In genomic region chr13:29472317-29472961, GRCh38 we compare ENCODE assay signal across 9 cellular contexts.
A peak's percentile ranks its signal among the peaks of the same experiment; 100 is the strongest.
DNase-seq lines count a peak whose midpoint lies in the region; ATAC-seq, FAIRE-seq and TF ChIP-seq lines count a peak whose summit lies in the region.
"Had no signal": no experiment of that assay in that cellular context is flagged by ENCODE, and none has a peak within 500 bp of the region (broad histone marks: within the 10 kb centered on the region; RNA-seq: fewer than 3 reads in every experiment).

No MANE protein-coding gene starts in this region.

- H2AFZ ChIP-seq in HepG2 (ENCODE audit: low read length): no peak overlapping the region

- WGBS in HepG2 (ENCODE audit: low lambda C conversion rate): 22% methylated on average over 6 of the region's 6 CpGs
- WGBS in stomach, 5 donors: 41 to 46% (median 46%) methylated on average over 6 of the region's 6 CpGs

- ATAC-seq in T-cell (replicated peaks in 1 of 4) (peak in 2 of 4 experiments; percentile 29 to 41), HepG2 (peak; percentile 92)

- peak; percentile 87 for FAIRE-seq in HepG2 (lab: Jason Lieb, UNC)

- intact Hi-C loops in breast epithelium (cut with DNase I; ENCODE audit: low total_unique reads): no loop called here
- intact Hi-C loops in HepG2 (cut with micrococcal nuclease; ENCODE audit: unreplicated experiment): loop anchor here (1.0 kb wide), 1 partner anchor 236 kb away; no protein-coding TSS in a partner anchor
- intact Hi-C loops in stomach (cut with DNase I; ENCODE audit: low total_unique reads): no loop called here

- H3K4me3 ChIP-seq in breast epithelium (no peak overlapping the region), HepG2 (replicated peaks in 1 of 3; ENCODE audit: insufficient read depth in 1 of 3, low read depth in 2 of 3, low read length in 3 of 3) (no peak overlapping the region), stomach (no peak overlapping the region)
- H3K4me3 ChIP-seq: BLaER1 treated with 17β-estradiol and CSF1 and Interleukin-3, amounts not matched to agents 10 nM and 100 nM had no signal

- no peak overlapping the region for H3K4me3 Mint-ChIP-seq in T-cell

- POLR2A ChIA-PET in T-cell (lab: Charles Lee): no interaction called here
- POLR2A ChIA-PET in HepG2 (lab: Yijun Ruan, JAX): no interaction called here

- H3K9ac ChIP-seq in HepG2 (ENCODE audit: insufficient read depth, low read depth, low read length): no peak overlapping the region
- H3K9ac ChIP-seq: BLaER1 treated with 17β-estradiol and CSF1 and Interleukin-3, amounts not matched to agents 10 nM and 100 nM had no signal

- DNase-seq in NCI-H146 (lab: John Stamatoyannopoulos, UW) (peak; percentile 16), NCI-H146 treated with DMSO at 0.1 percent for 48 hours (lab: John Stamatoyannopoulos, UW; ENCODE audit: unreplicated experiment) (no peak), T-cell (peak in 22 of 34 experiments; percentile 4 to 44 (median 16)), breast epithelium (ENCODE audit: low spot score in 2 of 2) (no peak), HepG2 (ENCODE audit: low spot score) (peak; percentile 59), stomach (peak; percentile 47), middle frontal gyrus (ENCODE audit: extremely low spot score, low spot score) (no peak)

- peak; percentile 76 for TF ChIP-seq RAD21 in Ishikawa (IDR thresholded peaks at IDR 0.05; ENCODE audit: low read depth)
- peak; percentile 67 for TF ChIP-seq RAD21 in HepG2 (CRISPR knock-in tag; IDR thresholded peaks at IDR 0.05)

- no peaks in the 10 kb centered on the region; the same call in 1 of the 2 replicates for H4K20me1 ChIP-seq in HepG2 (ENCODE audit: insufficient read depth, low read length)
- H4K20me1 ChIP-seq: BLaER1 treated with 17β-estradiol and CSF1 and Interleukin-3, amounts not matched to agents 10 nM and 100 nM had no signal

- H3K27ac Mint-ChIP-seq in T-cell: no peak overlapping the region

- H3K4me1 ChIP-seq in breast epithelium (no peaks in the 10 kb centered on the region), HepG2 (ENCODE audit: insufficient read depth, low read length) (no peaks in the 10 kb centered on the region), stomach (peaks cover 0 to 4% (median 0%) of the 10 kb centered on the region in 4 donors)

- H3K4me1 Mint-ChIP-seq in T-cell: peaks cover 0 to 5% (median 0%) of the 10 kb centered on the region in 3 donors

- TF ChIP-seq EP300 in Ishikawa (IDR thresholded peaks at IDR 0.05; ENCODE audit: borderline replicate concordance) (no peak), HepG2 (IDR thresholded peaks at IDR 0.05; ENCODE audit: low read depth in 2 of 2, low read length in 2 of 2) (no peak), HepG2 (CRISPR knock-in tag; IDR thresholded peaks at IDR 0.05; ENCODE audit: borderline replicate concordance) (no peak), stomach (IDR thresholded peaks at IDR 0.05) (no peak)

- no peak overlapping the region for H3K4me2 ChIP-seq in HepG2 (ENCODE audit: low read depth, low read length)
- H3K4me2 ChIP-seq: BLaER1 treated with 17β-estradiol and CSF1 and Interleukin-3, amounts not matched to agents 10 nM and 100 nM had no signal

- H3K79me2 ChIP-seq in HepG2 (ENCODE audit: insufficient read depth, low read length): no peaks in the 10 kb centered on the region

- CTCF ChIA-PET in T-cell (lab: Charles Lee) (interaction anchor here in 1 of 2 donors (0.7 kb wide), 1 partner anchor 135 kb away, joined by 3 read pairs; no protein-coding TSS in a partner anchor), HepG2 (lab: Yijun Ruan, JAX; ENCODE audit: low intra/inter-chr PET ratio, low total read pairs) (interaction anchor here (1.2 to 3.9 kb wide), 4 partner anchors 17 to 242 kb away, joined by 4 to 50 read pairs (median 11); no protein-coding TSS in a partner anchor)

- TF ChIP-seq POLR2A in breast epithelium (IDR thresholded peaks at IDR 0.05) (no peak), HepG2 (IDR thresholded peaks at IDR 0.05; ENCODE audit: insufficient read depth in 1 of 2, low read depth in 2 of 2, low read length in 2 of 2) (no peak), stomach (IDR thresholded peaks at IDR 0.05) (no peak)

- H3K27me3 Mint-ChIP-seq in T-cell: peaks cover 8 to 12% of the 10 kb centered on the region in 2 donors

- in situ Hi-C loops in HepG2 (cut with HindIII; ENCODE audit: extremely low pct_ligation_motif_present, low pct_unique_long_range_greater_than_20kb): no loop called here

- no peak overlapping the region for H3K27ac ChIP-seq in breast epithelium
- H3K27ac ChIP-seq in HepG2 (ENCODE audit: extremely low read length, insufficient read depth, low read length): no peak overlapping the region
- no peak overlapping the region for H3K27ac ChIP-seq in stomach
- H3K27ac ChIP-seq: BLaER1 treated with 17β-estradiol and CSF1 and Interleukin-3, amounts not matched to agents 10 nM and 100 nM had no signal

- no peaks in the 10 kb centered on the region for H3K27me3 ChIP-seq in breast epithelium
- peaks cover 0 to 6% of the 10 kb centered on the region in 2 experiments; a peak in 2 of 5 replicates for H3K27me3 ChIP-seq in HepG2 (ENCODE audit: control insufficient read depth in 1 of 2, insufficient read depth in 2 of 2, low read length in 2 of 2)
- no peaks in the 10 kb centered on the region for H3K27me3 ChIP-seq in stomach
- H3K27me3 ChIP-seq: BLaER1 treated with 17β-estradiol and CSF1 and Interleukin-3, amounts not matched to agents 10 nM and 100 nM had no signal

- H3K9me3 ChIP-seq in breast epithelium: no peaks in the 10 kb centered on the region
- H3K9me3 ChIP-seq in HepG2 (ENCODE audit: low read length): no peaks in the 10 kb centered on the region
- H3K9me3 ChIP-seq in stomach: no peaks in the 10 kb centered on the region
- H3K9me3 ChIP-seq: BLaER1 treated with 17β-estradiol and CSF1 and Interleukin-3, amounts not matched to agents 10 nM and 100 nM had no signal

- TF ChIP-seq CTCF in breast epithelium (IDR thresholded peaks at IDR 0.05) (peak; percentile 42 to 67 (median 63)), HepG2 (CRISPR knock-in tag; IDR thresholded peaks at IDR 0.05) (peak; percentile 85), stomach (IDR thresholded peaks at IDR 0.05) (peak in 5 of 7 experiments; percentile 29 to 75 (median 61))

- H3K9me3 Mint-ChIP-seq in T-cell: no peaks in the 10 kb centered on the region

- BruUV-seq in HepG2 (replicated peaks; lab: Mats Ljungman, UMichigan): no TSS peak

- H3K36me3 Mint-ChIP-seq in T-cell: no peaks in the 10 kb centered on the region

- H3K36me3 ChIP-seq in breast epithelium (no peaks in the 10 kb centered on the region), HepG2 (replicated peaks in 1 of 2; ENCODE audit: control insufficient read depth in 1 of 2, insufficient read depth in 2 of 2, low read length in 2 of 2) (no peaks in the 10 kb centered on the region), stomach (no peaks in the 10 kb centered on the region)
- H3K36me3 ChIP-seq: BLaER1 treated with 17β-estradiol and CSF1 and Interleukin-3, amounts not matched to agents 10 nM and 100 nM had no signal

TF ChIP-seq in Ishikawa, 13 proteins besides CTCF, POLR2A, EP300 and RAD21 (continues in another document):
- TF ChIP-seq FOXM1 (IDR thresholded peaks at IDR 0.05; ENCODE audit: borderline replicate concordance, low read depth) (no peak), CREB1 (IDR thresholded peaks at IDR 0.05; ENCODE audit: low read depth) (no peak), ZBTB7A (IDR thresholded peaks at IDR 0.05; ENCODE audit: low read depth) (no peak)

TF ChIP-seq in HepG2, 621 proteins besides CTCF, POLR2A, EP300 and RAD21 (continues in another document):
- TF ChIP-seq SRF (IDR thresholded peaks at IDR 0.05; ENCODE audit: low read depth, low read length) (no peak), KDM2A (CRISPR knock-in tag; IDR thresholded peaks at IDR 0.05; ENCODE audit: borderline replicate concordance, low read depth) (0 out of 2 replicates have a peak, but pooled peaks have one; percentile 21), HNF4G (IDR thresholded peaks at IDR 0.05; ENCODE audit: borderline replicate concordance, low read depth, low read length) (no peak), HNF4G (CRISPR knock-in tag; IDR thresholded peaks at IDR 0.05; ENCODE audit: borderline replicate concordance, low read depth) (no peak), HOXA5 (CRISPR knock-in tag; IDR thresholded peaks at IDR 0.05) (no peak), SMARCE1 (IDR thresholded peaks at IDR 0.05; ENCODE audit: borderline replicate concordance) (no peak), XRCC5 (optimal IDR thresholded peaks at IDR 0.05; ENCODE audit: low read length) (peak; percentile 79), ZNF784 (CRISPR knock-in tag; IDR thresholded peaks at IDR 0.05; ENCODE audit: borderline replicate concordance) (no peak), ZNF138 (CRISPR knock-in tag; IDR thresholded peaks at IDR 0.05; ENCODE audit: low read depth) (no peak), HIC2 (CRISPR knock-in tag; IDR thresholded peaks at IDR 0.05; ENCODE audit: low read depth) (no peak), SKI (IDR thresholded peaks at IDR 0.05; ENCODE audit: partially characterized antibody) (no peak)

Comparison
In these comparisons a context has a peak if more than half of its experiments do, and no peak if none do; other contexts are left out.
1. DNase-seq: peak in NCI-H146 (single experiment), T-cell (22 of 34), HepG2 (single experiment) and stomach (single experiment); none in NCI-H146 treated with DMSO at 0.1 percent for 48 hours (single experiment), breast epithelium (0 of 2) and middle frontal gyrus (single experiment).
2. Peak in every context shown above with its lines, with median percentiles within 50 percentile points of each other: CTCF ChIP-seq.